Comparison of ENCODE assay signal across 1 cellular context in the genomic region with DNA sequence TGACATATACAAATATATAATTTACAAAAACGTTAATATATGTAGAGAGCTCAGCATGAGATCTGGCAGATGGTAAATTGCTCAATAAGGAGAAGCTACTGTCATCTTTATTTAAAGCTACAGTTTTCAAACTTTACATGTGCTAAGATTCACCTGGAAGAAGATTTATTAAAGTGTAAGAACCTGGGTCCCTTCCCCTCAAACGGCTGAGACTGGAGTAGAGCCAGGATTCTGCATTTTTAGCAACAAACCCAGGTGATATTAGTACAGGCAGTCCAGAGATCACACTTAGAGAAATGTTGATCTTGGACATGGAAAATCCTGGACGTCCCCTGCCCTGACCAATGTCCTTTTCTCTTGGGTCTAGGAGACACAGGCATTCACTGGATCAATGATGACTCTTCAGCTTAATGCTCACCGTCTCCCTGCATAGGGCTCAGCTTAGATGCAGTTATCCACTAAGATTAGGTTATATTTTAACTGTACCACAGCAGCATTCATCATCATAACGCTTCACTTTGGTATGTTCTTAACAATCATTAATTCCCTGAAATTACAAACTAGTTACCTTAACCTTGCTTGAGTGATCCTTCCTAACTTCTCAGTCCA.
TF ChIP-seq lines count a peak whose summit lies in the region.

No MANE protein-coding gene starts in this region.

TF ChIP-seq in GM23338, 12 proteins besides CTCF, POLR2A, EP300 and RAD21 (continued from another document):
- TF ChIP-seq, protein P1, sequence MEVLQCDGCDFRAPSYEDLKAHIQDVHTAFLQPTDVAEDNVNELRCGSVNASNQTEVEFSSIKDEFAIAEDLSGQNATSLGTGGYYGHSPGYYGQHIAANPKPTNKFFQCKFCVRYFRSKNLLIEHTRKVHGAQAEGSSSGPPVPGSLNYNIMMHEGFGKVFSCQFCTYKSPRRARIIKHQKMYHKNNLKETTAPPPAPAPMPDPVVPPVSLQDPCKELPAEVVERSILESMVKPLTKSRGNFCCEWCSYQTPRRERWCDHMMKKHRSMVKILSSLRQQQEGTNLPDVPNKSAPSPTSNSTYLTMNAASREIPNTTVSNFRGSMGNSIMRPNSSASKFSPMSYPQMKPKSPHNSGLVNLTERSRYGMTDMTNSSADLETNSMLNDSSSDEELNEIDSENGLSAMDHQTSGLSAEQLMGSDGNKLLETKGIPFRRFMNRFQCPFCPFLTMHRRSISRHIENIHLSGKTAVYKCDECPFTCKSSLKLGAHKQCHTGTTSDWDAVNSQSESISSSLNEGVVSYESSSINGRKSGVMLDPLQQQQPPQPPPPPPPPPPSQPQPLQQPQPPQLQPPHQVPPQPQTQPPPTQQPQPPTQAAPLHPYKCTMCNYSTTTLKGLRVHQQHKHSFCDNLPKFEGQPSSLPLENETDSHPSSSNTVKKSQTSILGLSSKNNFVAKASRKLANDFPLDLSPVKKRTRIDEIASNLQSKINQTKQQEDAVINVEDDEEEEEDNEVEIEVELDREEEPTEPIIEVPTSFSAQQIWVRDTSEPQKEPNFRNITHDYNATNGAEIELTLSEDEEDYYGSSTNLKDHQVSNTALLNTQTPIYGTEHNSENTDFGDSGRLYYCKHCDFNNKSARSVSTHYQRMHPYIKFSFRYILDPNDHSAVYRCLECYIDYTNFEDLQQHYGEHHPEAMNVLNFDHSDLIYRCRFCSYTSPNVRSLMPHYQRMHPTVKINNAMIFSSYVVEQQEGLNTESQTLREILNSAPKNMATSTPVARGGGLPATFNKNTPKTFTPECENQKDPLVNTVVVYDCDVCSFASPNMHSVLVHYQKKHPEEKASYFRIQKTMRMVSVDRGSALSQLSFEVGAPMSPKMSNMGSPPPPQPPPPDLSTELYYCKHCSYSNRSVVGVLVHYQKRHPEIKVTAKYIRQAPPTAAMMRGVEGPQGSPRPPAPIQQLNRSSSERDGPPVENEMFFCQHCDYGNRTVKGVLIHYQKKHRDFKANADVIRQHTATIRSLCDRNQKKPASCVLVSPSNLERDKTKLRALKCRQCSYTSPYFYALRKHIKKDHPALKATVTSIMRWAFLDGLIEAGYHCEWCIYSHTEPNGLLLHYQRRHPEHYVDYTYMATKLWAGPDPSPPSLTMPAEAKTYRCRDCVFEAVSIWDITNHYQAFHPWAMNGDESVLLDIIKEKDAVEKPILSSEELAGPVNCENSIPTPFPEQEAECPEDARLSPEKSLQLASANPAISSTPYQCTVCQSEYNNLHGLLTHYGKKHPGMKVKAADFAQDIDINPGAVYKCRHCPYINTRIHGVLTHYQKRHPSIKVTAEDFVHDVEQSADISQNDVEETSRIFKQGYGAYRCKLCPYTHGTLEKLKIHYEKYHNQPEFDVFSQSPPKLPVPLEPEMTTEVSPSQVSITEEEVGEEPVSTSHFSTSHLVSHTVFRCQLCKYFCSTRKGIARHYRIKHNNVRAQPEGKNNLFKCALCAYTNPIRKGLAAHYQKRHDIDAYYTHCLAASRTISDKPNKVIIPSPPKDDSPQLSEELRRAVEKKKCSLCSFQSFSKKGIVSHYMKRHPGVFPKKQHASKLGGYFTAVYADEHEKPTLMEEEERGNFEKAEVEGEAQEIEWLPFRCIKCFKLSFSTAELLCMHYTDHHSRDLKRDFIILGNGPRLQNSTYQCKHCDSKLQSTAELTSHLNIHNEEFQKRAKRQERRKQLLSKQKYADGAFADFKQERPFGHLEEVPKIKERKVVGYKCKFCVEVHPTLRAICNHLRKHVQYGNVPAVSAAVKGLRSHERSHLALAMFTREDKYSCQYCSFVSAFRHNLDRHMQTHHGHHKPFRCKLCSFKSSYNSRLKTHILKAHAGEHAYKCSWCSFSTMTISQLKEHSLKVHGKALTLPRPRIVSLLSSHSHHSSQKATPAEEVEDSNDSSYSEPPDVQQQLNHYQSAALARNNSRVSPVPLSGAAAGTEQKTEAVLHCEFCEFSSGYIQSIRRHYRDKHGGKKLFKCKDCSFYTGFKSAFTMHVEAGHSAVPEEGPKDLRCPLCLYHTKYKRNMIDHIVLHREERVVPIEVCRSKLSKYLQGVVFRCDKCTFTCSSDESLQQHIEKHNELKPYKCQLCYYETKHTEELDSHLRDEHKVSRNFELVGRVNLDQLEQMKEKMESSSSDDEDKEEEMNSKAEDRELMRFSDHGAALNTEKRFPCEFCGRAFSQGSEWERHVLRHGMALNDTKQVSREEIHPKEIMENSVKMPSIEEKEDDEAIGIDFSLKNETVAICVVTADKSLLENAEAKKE (CRISPR knock-in tag; IDR thresholded peaks at IDR 0.05) = no peak
- no peak for TF ChIP-seq POLR2AphosphoS5 (IDR thresholded peaks at IDR 0.05; ENCODE audit: low read depth)
- no peak for TF ChIP-seq ZNF331 (CRISPR knock-in tag; IDR thresholded peaks at IDR 0.05; ENCODE audit: low read depth)
- TF ChIP-seq, protein P2, sequence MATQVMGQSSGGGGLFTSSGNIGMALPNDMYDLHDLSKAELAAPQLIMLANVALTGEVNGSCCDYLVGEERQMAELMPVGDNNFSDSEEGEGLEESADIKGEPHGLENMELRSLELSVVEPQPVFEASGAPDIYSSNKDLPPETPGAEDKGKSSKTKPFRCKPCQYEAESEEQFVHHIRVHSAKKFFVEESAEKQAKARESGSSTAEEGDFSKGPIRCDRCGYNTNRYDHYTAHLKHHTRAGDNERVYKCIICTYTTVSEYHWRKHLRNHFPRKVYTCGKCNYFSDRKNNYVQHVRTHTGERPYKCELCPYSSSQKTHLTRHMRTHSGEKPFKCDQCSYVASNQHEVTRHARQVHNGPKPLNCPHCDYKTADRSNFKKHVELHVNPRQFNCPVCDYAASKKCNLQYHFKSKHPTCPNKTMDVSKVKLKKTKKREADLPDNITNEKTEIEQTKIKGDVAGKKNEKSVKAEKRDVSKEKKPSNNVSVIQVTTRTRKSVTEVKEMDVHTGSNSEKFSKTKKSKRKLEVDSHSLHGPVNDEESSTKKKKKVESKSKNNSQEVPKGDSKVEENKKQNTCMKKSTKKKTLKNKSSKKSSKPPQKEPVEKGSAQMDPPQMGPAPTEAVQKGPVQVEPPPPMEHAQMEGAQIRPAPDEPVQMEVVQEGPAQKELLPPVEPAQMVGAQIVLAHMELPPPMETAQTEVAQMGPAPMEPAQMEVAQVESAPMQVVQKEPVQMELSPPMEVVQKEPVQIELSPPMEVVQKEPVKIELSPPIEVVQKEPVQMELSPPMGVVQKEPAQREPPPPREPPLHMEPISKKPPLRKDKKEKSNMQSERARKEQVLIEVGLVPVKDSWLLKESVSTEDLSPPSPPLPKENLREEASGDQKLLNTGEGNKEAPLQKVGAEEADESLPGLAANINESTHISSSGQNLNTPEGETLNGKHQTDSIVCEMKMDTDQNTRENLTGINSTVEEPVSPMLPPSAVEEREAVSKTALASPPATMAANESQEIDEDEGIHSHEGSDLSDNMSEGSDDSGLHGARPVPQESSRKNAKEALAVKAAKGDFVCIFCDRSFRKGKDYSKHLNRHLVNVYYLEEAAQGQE (IDR thresholded peaks at IDR 0.05; ENCODE audit: unreplicated experiment) = no peak
- no peak for TF ChIP-seq STAT1 (IDR thresholded peaks at IDR 0.05; ENCODE audit: unreplicated experiment)
- TF ChIP-seq CREB1 (CRISPR knock-in tag; IDR thresholded peaks at IDR 0.05; ENCODE audit: low read depth) = no peak
- TF ChIP-seq NANOG (IDR thresholded peaks at IDR 0.05; ENCODE audit: borderline replicate concordance) = no peak
- TF ChIP-seq EZH2 (IDR thresholded peaks at IDR 0.05; ENCODE audit: low read depth, unreplicated experiment) = no peak
TF ChIP-seq in GM23338: peak in this region for 0.
